Comparison of ENCODE assay signal across 8 cellular contexts in the genomic region with DNA sequence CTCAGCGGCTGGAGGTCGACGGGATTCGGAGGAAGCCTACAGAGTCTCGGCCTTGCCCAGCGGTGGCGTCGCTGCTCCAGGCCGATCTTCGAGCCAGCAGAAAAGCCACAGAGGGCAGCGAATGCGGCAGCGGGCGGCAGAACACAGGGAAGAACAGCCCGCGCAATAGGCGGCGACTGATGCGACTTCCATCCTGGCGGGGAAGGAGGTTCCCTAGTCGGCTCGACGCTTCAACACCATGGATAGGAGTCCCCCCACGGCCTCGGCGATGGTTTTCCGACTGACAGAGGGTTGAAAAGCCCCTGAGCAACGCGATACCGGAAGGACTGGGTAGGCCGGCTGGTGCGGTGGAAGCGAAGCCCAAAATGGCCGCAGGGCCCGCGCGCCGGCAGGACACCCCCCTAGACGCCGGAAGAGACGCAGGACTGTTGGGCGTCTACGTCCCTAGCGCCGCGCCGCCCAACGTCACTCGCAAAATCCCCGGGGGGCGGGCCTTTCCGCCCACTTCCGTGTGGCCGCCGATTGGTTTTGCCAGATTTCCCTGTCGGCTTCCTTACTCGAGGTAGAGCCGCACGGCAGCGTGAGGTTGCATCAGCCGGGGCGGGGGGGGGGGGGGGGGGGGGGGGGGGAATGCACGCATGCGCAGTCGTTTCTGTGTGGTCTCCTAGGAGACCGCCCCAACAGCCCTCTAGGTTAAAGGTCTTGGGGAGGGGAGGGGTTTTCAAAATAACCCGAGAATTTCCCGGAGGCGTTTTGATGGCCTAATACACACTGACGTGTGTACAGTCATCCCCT. TPM values are rescaled to one million over a fixed set of nuclear protein-coding genes. Genes with fewer than 3 reads are reported as not detected.
A peak's percentile ranks its signal among the peaks of the same experiment; 100 is the strongest.
DNase-seq lines count a peak whose midpoint lies in the region; ATAC-seq, FAIRE-seq and TF ChIP-seq lines count a peak whose summit lies in the region.

A gene (minus strand): TSS at position 367 of the 795 bp plus-strand sequence. CDS start 406 bp downstream, outside the sequence.

- no peak for TF ChIP-seq EP300 in esophagus muscularis mucosa (IDR thresholded peaks at IDR 0.05)

- peak within 1 kb of the TSS; percentile 99 for H3K27ac Mint-ChIP-seq in activated T-cell treated with anti-CD3 and anti-CD28 coated beads, Interleukin-2, amount 50 U/mL, for 72 hours

- H3K9me3 Mint-ChIP-seq in activated T-cell treated with anti-CD3 and anti-CD28 coated beads, Interleukin-2, amount 50 U/mL, for 72 hours: no peaks in the 10 kb centered on the region

- peak; percentile 91 for TF ChIP-seq POLR2A in esophagus muscularis mucosa (IDR thresholded peaks at IDR 0.05; ENCODE audit: low read depth)

- H3K27ac ChIP-seq in KOPT-K1 (ENCODE audit: low read depth, low read length, poor library complexity, severe bottlenecking): peak within 1 kb of the TSS; percentile 92
- peak within 1 kb of the TSS; percentile 98 to 99 (median 98) for H3K27ac ChIP-seq in esophagus muscularis mucosa (replicated peaks in 1 of 4)

- H3K4me1 Mint-ChIP-seq in activated T-cell treated with anti-CD3 and anti-CD28 coated beads, Interleukin-2, amount 50 U/mL, for 72 hours (ENCODE audit: low read depth): peaks cover 13% of the 10 kb centered on the region

- H3K27me3 ChIP-seq in esophagus muscularis mucosa: no peaks in the 10 kb centered on the region

- intact Hi-C loops in esophagus muscularis mucosa (cut with DNase I): no loop called here

- ATAC-seq in GM21737 (IDR thresholded peaks at IDR 0.05; ENCODE audit: unreplicated experiment): peak; percentile 82
- ATAC-seq in activated T-cell treated with anti-CD3 and anti-CD28 coated beads, Interleukin-2, amount 50 U/mL, for 72 hours (replicated peaks in 1 of 2): peak; percentile 91 to 93

- H3K36me3 ChIP-seq in KOPT-K1 (ENCODE audit: insufficient read depth, low read length) (peaks cover 39% of the 10 kb centered on the region), esophagus muscularis mucosa (peaks cover 0 to 8% (median 0%) of the 10 kb centered on the region in 4 donors)

- under 1% methylated on average over 48 of the region's 70 CpGs for WGBS in esophagus muscularis mucosa

- peaks cover 26 to 43% of the 10 kb centered on the region in 2 donors for H3K36me3 Mint-ChIP-seq in activated T-cell treated with anti-CD3 and anti-CD28 coated beads, Interleukin-2, amount 50 U/mL, for 72 hours (ENCODE audit: insufficient read depth in 2 of 2)

- H3K4me1 ChIP-seq in esophagus muscularis mucosa: peaks cover 12 to 22% (median 19%) of the 10 kb centered on the region in 4 donors

- H3K4me3 ChIP-seq in esophagus muscularis mucosa: peak within 1 kb of the TSS; percentile 71 to 98 (median 90)

- DNase-seq in DMS53 treated with DMSO at 0.1 percent for 48 hours (lab: John Stamatoyannopoulos, UW; ENCODE audit: unreplicated experiment) (peak; percentile 96), RCC 7860 (ENCODE audit: low spot score) (peak; percentile 97), esophagus muscularis mucosa (ENCODE audit: extremely low spot score) (peak; percentile 99), myocyte (ENCODE audit: low read depth) (peak; percentile 99)
- peak; percentile 97 to 98 for DNase-seq in activated T-cell treated with anti-CD3 and anti-CD28 coated beads, Interleukin-2, amount 50 U/mL, for 72 hours
- peak; percentile 91 to 95 for DNase-seq in stimulated activated CD8-positive, alpha-beta memory T cell treated with anti-CD3 and anti-CD28 coated beads, Interleukin-7, amount 100 ng/mL, for 48 hours (ENCODE audit: extremely low read depth in 1 of 2, low read depth in 1 of 2)

- no peaks in the 10 kb centered on the region for H3K27me3 Mint-ChIP-seq in activated T-cell treated with anti-CD3 and anti-CD28 coated beads, Interleukin-2, amount 50 U/mL, for 72 hours (ENCODE audit: low read depth)

- H3K9me3 ChIP-seq in KOPT-K1 (ENCODE audit: insufficient read depth, low read length, poor library complexity, severe bottlenecking) (no peaks in the 10 kb centered on the region), esophagus muscularis mucosa (no peaks in the 10 kb centered on the region)

- peak; percentile 45 for FAIRE-seq in RCC 7860 (lab: Jason Lieb, UNC)

- H3K4me3 Mint-ChIP-seq in activated T-cell treated with anti-CD3 and anti-CD28 coated beads, Interleukin-2, amount 50 U/mL, for 72 hours: peak within 1 kb of the TSS; percentile 92 to 99

- TF ChIP-seq CTCF in esophagus muscularis mucosa (IDR thresholded peaks at IDR 0.05): no peak

RNA-seq across cellular contexts. Expression of the gene that starts here (rescaled TPM):
- total RNA-seq in activated T-cell treated with anti-CD3 and anti-CD28 coated beads, Interleukin-2, amount 50 U/mL, for 72 hours: 10 to 100 TPM; 82.9 to 94.2 TPM
- total RNA-seq in esophagus muscularis mucosa (10 to 100 TPM; 42.8 to 56.4 (median 51.4) TPM), myocyte (30.5 and 32.3 TPM in 2 replicates)
- 9.9 TPM for polyA plus RNA-seq in myocyte (2012)

Comparison
In these comparisons a context has a peak if more than half of its experiments do, and no peak if none do; other contexts are left out.
1. Peak in every context shown above with its lines: DNase-seq, ATAC-seq, H3K4me3 ChIP-seq and H3K27ac ChIP-seq.